In the genomic region with DNA sequence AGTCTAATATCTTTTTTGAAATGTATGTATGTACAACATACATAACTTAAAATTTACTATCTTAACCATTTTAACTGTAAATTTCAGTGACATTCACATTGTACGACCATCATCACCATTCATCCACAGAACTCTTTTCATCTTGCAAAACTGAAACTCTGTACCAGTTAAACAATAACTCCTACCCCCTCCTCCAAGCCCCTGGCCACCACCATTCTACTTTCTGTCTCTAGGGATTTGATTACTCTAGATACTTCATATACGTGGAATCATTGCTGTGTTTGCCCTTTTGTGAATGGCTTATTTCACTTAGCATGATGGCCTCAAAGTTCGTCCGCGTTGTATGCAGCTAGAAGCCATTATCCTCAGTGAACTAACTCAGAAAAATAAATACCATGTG, we compare ENCODE assay signal across 17 cellular contexts.
A peak's percentile ranks its signal among the peaks of the same experiment; 100 is the strongest.
DNase-seq lines count a peak whose midpoint lies in the region; ATAC-seq lines count a peak whose summit lies in the region.
"Had no signal": no experiment of that assay in that cellular context is flagged by ENCODE, and none has a peak within 500 bp of the region (broad histone marks: within the 10 kb centered on the region; RNA-seq: fewer than 3 reads in every experiment).

No MANE protein-coding gene starts in this region.

- no peaks in the 10 kb centered on the region for H3K4me1 Mint-ChIP-seq in activated CD8-positive, alpha-beta T cell treated with anti-CD3 and anti-CD28 coated beads, Interleukin-2, amount 10 ng/mL, durations not matched to agents 7 days and 5 days (ENCODE audit: low read depth)
- H3K4me1 Mint-ChIP-seq: CD4-positive, alpha-beta memory T cell had no signal

- H3K4me3 Mint-ChIP-seq in activated CD8-positive, alpha-beta T cell treated with anti-CD3 and anti-CD28 coated beads, Interleukin-2, amount 10 ng/mL, durations not matched to agents 7 days and 5 days: no peak overlapping the region
- H3K4me3 Mint-ChIP-seq: CD4-positive, alpha-beta memory T cell; HFFc6 had no signal

- ATAC-seq in GM18909 (IDR thresholded peaks at IDR 0.05; ENCODE audit: poor library complexity, unreplicated experiment) (peak; percentile 88), HG03097 (IDR thresholded peaks at IDR 0.05; ENCODE audit: low FRiP score, unreplicated experiment) (peak; percentile 73), HG03378 (IDR thresholded peaks at IDR 0.05; ENCODE audit: unreplicated experiment) (peak; percentile 54)
- ATAC-seq in activated CD4-positive, CD25-positive, alpha-beta regulatory T cell treated with anti-CD3 and anti-CD28 coated beads, Interleukin-2, amount 50 U/mL, for 24 hours: no peak
- no peak for ATAC-seq in activated CD8-positive, alpha-beta T cell treated with anti-CD3 and anti-CD28 coated beads, Interleukin-2, amount 10 ng/mL, durations not matched to agents 7 days and 5 days
- ATAC-seq: A549 had no signal

- POLR2A ChIA-PET in activated CD8-positive, alpha-beta T cell treated with anti-CD3 and anti-CD28 coated beads, Interleukin-2, amount 10 ng/mL, durations not matched to agents 7 days and 5 days (lab: Charles Lee): no interaction called here

- no peaks in the 10 kb centered on the region for H3K9me3 Mint-ChIP-seq in activated CD8-positive, alpha-beta T cell treated with anti-CD3 and anti-CD28 coated beads, Interleukin-2, amount 10 ng/mL, durations not matched to agents 7 days and 5 days (ENCODE audit: insufficient read depth)
- H3K9me3 Mint-ChIP-seq: HFFc6 had no signal

- DNase-seq in NCI-H2029 (lab: John Stamatoyannopoulos, UW): no peak
- DNase-seq in activated CD8-positive, alpha-beta T cell treated with anti-CD3 and anti-CD28 coated beads, Interleukin-2, amount 10 ng/mL, durations not matched to agents 7 days and 5 days: no peak
- DNase-seq: BE2C; CD4-positive, alpha-beta memory T cell; DMS153; DMS79 treated with DMSO at 0.1 percent for 48 hours; EL; HCEC 1CT; HFFc6; IMR-90; Kasumi-1; KBM-7 had no signal

- no peaks in the 10 kb centered on the region for H3K36me3 Mint-ChIP-seq in activated CD8-positive, alpha-beta T cell treated with anti-CD3 and anti-CD28 coated beads, Interleukin-2, amount 10 ng/mL, durations not matched to agents 7 days and 5 days (ENCODE audit: low read depth)
- H3K36me3 Mint-ChIP-seq: CD4-positive, alpha-beta memory T cell had no signal

- CTCF ChIA-PET in activated CD8-positive, alpha-beta T cell treated with anti-CD3 and anti-CD28 coated beads, Interleukin-2, amount 10 ng/mL, durations not matched to agents 7 days and 5 days (lab: Charles Lee): no interaction called here

- H3K27ac Mint-ChIP-seq in activated CD8-positive, alpha-beta T cell treated with anti-CD3 and anti-CD28 coated beads, Interleukin-2, amount 10 ng/mL, durations not matched to agents 7 days and 5 days: no peak overlapping the region
- H3K27ac Mint-ChIP-seq: CD4-positive, alpha-beta memory T cell; HFFc6 had no signal

- peaks cover 2% of the 10 kb centered on the region for H3K27me3 Mint-ChIP-seq in activated CD8-positive, alpha-beta T cell treated with anti-CD3 and anti-CD28 coated beads, Interleukin-2, amount 10 ng/mL, durations not matched to agents 7 days and 5 days (ENCODE audit: low read depth)

Comparison
In these comparisons a context has a peak if more than half of its experiments do, and no peak if none do; other contexts are left out.
1. ATAC-seq: peak in GM18909 (single experiment), HG03097 (single experiment) and HG03378 (single experiment); none in activated CD4-positive, CD25-positive, alpha-beta regulatory T cell treated with anti-CD3 and anti-CD28 coated beads, Interleukin-2, amount 50 U/mL, for 24 hours (0 of 2) and activated CD8-positive, alpha-beta T cell treated with anti-CD3 and anti-CD28 coated beads, Interleukin-2, amount 10 ng/mL, durations not matched to agents 7 days and 5 days (single experiment).